In the genomic region with DNA sequence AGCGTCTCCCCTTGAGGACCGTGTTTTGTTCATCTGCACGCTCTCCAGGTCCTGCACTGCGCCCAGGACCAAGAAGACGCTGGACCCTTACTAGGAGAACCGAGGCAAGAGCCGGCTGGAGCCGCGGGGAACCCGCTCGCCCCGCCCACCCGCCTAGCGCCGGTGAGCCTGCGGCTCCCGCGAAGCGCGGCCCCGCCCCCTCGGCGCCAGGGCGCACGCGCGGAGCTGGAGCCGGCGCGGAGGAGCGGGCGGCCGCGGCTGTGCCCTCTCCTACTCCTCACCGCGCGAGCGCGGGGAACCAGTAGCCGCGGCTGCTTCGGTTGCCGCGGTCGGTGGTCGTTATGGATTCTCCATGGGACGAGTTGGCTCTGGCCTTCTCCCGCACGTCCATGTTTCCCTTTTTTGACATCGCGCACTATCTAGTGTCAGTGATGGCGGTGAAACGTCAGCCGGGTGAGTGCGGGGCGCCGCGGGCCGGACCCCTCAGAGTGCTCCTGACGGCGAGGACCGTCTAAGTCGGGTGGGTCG, we compare ENCODE assay signal across 1 cellular context.
TF ChIP-seq lines count a peak whose summit lies in the region.

A gene with protein sequence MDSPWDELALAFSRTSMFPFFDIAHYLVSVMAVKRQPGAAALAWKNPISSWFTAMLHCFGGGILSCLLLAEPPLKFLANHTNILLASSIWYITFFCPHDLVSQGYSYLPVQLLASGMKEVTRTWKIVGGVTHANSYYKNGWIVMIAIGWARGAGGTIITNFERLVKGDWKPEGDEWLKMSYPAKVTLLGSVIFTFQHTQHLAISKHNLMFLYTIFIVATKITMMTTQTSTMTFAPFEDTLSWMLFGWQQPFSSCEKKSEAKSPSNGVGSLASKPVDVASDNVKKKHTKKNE (plus strand): TSS at position 222 of the 528 bp plus-strand sequence. CDS start 120 bp downstream, at position 342.

TF ChIP-seq in HepG2, 621 proteins besides CTCF, POLR2A, EP300 and RAD21 (continued from another document and continues in another):
- TF ChIP-seq, protein P1, sequence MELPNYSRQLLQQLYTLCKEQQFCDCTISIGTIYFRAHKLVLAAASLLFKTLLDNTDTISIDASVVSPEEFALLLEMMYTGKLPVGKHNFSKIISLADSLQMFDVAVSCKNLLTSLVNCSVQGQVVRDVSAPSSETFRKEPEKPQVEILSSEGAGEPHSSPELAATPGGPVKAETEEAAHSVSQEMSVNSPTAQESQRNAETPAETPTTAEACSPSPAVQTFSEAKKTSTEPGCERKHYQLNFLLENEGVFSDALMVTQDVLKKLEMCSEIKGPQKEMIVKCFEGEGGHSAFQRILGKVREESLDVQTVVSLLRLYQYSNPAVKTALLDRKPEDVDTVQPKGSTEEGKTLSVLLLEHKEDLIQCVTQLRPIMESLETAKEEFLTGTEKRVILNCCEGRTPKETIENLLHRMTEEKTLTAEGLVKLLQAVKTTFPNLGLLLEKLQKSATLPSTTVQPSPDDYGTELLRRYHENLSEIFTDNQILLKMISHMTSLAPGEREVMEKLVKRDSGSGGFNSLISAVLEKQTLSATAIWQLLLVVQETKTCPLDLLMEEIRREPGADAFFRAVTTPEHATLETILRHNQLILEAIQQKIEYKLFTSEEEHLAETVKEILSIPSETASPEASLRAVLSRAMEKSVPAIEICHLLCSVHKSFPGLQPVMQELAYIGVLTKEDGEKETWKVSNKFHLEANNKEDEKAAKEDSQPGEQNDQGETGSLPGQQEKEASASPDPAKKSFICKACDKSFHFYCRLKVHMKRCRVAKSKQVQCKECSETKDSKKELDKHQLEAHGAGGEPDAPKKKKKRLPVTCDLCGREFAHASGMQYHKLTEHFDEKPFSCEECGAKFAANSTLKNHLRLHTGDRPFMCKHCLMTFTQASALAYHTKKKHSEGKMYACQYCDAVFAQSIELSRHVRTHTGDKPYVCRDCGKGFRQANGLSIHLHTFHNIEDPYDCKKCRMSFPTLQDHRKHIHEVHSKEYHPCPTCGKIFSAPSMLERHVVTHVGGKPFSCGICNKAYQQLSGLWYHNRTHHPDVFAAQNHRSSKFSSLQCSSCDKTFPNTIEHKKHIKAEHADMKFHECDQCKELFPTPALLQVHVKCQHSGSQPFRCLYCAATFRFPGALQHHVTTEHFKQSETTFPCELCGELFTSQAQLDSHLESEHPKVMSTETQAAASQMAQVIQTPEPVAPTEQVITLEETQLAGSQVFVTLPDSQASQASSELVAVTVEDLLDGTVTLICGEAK (IDR thresholded peaks at IDR 0.05): no peak
- TF ChIP-seq, protein P1 (CRISPR knock-in tag; IDR thresholded peaks at IDR 0.05): no peak
- TF ChIP-seq GATAD1 (CRISPR knock-in tag; IDR thresholded peaks at IDR 0.05) (no peak), ZMYM3 (CRISPR knock-in tag; IDR thresholded peaks at IDR 0.05) (no peak), PRPF4 (IDR thresholded peaks at IDR 0.05; ENCODE audit: low read depth, low read length, poor library complexity, severe bottlenecking) (no peak), HOXA3 (CRISPR knock-in tag; IDR thresholded peaks at IDR 0.05) (no peak; the same call in 1 of the 2 replicates), ZKSCAN1 (IDR thresholded peaks at IDR 0.05; ENCODE audit: low read length) (no peak), ZNF33A (CRISPR knock-in tag; IDR thresholded peaks at IDR 0.05; ENCODE audit: borderline replicate concordance) (no peak), ISX (CRISPR knock-in tag; conservative IDR thresholded peaks at IDR 0.05) (no peak), ZBTB7B (CRISPR knock-in tag; IDR thresholded peaks at IDR 0.05) (peak; percentile 68; the same call in 1 of the 2 replicates), HMG20B (CRISPR knock-in tag; conservative IDR thresholded peaks at IDR 0.05) (no peak), SIX4 (CRISPR knock-in tag; IDR thresholded peaks at IDR 0.05) (no peak), ZNF724P (CRISPR knock-in tag; IDR thresholded peaks at IDR 0.05; ENCODE audit: borderline replicate concordance) (no peak), ZNF260 (CRISPR knock-in tag; IDR thresholded peaks at IDR 0.05; ENCODE audit: borderline replicate concordance, low read depth) (no peak), MBNL3 (CRISPR knock-in tag; conservative IDR thresholded peaks at IDR 0.05) (no peak), CHD2 (IDR thresholded peaks at IDR 0.05; ENCODE audit: low read depth, low read length) (no peak), TCF7 (IDR thresholded peaks at IDR 0.05; ENCODE audit: low read depth) (no peak), ZNF563 (CRISPR knock-in tag; IDR thresholded peaks at IDR 0.05) (no peak), ZNF567 (CRISPR knock-in tag; IDR thresholded peaks at IDR 0.05; ENCODE audit: borderline replicate concordance) (no peak), ZNF251 (CRISPR knock-in tag; IDR thresholded peaks at IDR 0.05) (no peak), KLF6 (CRISPR knock-in tag; IDR thresholded peaks at IDR 0.05) (0 out of 2 replicates have a peak, but pooled peaks have one; percentile 42), MED13 (CRISPR knock-in tag; IDR thresholded peaks at IDR 0.05) (no peak), U2AF1 (optimal IDR thresholded peaks at IDR 0.05; ENCODE audit: low read depth, low read length) (no peak), ZNF160 (CRISPR knock-in tag; IDR thresholded peaks at IDR 0.05) (no peak), NR2F6 (IDR thresholded peaks at IDR 0.05) (no peak), NR2F6 (CRISPR knock-in tag; IDR thresholded peaks at IDR 0.05) (no peak), ZMYM2 (CRISPR knock-in tag; IDR thresholded peaks at IDR 0.05) (no peak), CBX5 (CRISPR knock-in tag; IDR thresholded peaks at IDR 0.05; ENCODE audit: borderline replicate concordance) (no peak), ZBTB8A (CRISPR knock-in tag; IDR thresholded peaks at IDR 0.05; ENCODE audit: borderline replicate concordance, low read depth) (no peak), NFATC3 (CRISPR knock-in tag; IDR thresholded peaks at IDR 0.05) (no peak), SKI (IDR thresholded peaks at IDR 0.05; ENCODE audit: partially characterized antibody) (no peak), SMARCE1 (IDR thresholded peaks at IDR 0.05; ENCODE audit: borderline replicate concordance) (no peak), NBN (conservative IDR thresholded peaks at IDR 0.05) (no peak), ZNF256 (CRISPR knock-in tag; conservative IDR thresholded peaks at IDR 0.05) (no peak), FOXJ3 (CRISPR knock-in tag; IDR thresholded peaks at IDR 0.05; ENCODE audit: borderline replicate concordance) (no peak), ZNF564 (CRISPR knock-in tag; IDR thresholded peaks at IDR 0.05) (0 out of 2 replicates have a peak, but pooled peaks have one; percentile 31)
- TF ChIP-seq, protein P2, sequence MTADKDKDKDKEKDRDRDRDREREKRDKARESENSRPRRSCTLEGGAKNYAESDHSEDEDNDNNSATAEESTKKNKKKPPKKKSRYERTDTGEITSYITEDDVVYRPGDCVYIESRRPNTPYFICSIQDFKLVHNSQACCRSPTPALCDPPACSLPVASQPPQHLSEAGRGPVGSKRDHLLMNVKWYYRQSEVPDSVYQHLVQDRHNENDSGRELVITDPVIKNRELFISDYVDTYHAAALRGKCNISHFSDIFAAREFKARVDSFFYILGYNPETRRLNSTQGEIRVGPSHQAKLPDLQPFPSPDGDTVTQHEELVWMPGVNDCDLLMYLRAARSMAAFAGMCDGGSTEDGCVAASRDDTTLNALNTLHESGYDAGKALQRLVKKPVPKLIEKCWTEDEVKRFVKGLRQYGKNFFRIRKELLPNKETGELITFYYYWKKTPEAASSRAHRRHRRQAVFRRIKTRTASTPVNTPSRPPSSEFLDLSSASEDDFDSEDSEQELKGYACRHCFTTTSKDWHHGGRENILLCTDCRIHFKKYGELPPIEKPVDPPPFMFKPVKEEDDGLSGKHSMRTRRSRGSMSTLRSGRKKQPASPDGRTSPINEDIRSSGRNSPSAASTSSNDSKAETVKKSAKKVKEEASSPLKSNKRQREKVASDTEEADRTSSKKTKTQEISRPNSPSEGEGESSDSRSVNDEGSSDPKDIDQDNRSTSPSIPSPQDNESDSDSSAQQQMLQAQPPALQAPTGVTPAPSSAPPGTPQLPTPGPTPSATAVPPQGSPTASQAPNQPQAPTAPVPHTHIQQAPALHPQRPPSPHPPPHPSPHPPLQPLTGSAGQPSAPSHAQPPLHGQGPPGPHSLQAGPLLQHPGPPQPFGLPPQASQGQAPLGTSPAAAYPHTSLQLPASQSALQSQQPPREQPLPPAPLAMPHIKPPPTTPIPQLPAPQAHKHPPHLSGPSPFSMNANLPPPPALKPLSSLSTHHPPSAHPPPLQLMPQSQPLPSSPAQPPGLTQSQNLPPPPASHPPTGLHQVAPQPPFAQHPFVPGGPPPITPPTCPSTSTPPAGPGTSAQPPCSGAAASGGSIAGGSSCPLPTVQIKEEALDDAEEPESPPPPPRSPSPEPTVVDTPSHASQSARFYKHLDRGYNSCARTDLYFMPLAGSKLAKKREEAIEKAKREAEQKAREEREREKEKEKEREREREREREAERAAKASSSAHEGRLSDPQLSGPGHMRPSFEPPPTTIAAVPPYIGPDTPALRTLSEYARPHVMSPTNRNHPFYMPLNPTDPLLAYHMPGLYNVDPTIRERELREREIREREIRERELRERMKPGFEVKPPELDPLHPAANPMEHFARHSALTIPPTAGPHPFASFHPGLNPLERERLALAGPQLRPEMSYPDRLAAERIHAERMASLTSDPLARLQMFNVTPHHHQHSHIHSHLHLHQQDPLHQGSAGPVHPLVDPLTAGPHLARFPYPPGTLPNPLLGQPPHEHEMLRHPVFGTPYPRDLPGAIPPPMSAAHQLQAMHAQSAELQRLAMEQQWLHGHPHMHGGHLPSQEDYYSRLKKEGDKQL (CRISPR knock-in tag; IDR thresholded peaks at IDR 0.05; ENCODE audit: low read depth): no peak
- TF ChIP-seq, protein P3, sequence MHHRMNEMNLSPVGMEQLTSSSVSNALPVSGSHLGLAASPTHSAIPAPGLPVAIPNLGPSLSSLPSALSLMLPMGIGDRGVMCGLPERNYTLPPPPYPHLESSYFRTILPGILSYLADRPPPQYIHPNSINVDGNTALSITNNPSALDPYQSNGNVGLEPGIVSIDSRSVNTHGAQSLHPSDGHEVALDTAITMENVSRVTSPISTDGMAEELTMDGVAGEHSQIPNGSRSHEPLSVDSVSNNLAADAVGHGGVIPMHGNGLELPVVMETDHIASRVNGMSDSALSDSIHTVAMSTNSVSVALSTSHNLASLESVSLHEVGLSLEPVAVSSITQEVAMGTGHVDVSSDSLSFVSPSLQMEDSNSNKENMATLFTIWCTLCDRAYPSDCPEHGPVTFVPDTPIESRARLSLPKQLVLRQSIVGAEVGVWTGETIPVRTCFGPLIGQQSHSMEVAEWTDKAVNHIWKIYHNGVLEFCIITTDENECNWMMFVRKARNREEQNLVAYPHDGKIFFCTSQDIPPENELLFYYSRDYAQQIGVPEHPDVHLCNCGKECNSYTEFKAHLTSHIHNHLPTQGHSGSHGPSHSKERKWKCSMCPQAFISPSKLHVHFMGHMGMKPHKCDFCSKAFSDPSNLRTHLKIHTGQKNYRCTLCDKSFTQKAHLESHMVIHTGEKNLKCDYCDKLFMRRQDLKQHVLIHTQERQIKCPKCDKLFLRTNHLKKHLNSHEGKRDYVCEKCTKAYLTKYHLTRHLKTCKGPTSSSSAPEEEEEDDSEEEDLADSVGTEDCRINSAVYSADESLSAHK (CRISPR knock-in tag; IDR thresholded peaks at IDR 0.05; ENCODE audit: borderline replicate concordance): no peak
- TF ChIP-seq, protein P4, sequence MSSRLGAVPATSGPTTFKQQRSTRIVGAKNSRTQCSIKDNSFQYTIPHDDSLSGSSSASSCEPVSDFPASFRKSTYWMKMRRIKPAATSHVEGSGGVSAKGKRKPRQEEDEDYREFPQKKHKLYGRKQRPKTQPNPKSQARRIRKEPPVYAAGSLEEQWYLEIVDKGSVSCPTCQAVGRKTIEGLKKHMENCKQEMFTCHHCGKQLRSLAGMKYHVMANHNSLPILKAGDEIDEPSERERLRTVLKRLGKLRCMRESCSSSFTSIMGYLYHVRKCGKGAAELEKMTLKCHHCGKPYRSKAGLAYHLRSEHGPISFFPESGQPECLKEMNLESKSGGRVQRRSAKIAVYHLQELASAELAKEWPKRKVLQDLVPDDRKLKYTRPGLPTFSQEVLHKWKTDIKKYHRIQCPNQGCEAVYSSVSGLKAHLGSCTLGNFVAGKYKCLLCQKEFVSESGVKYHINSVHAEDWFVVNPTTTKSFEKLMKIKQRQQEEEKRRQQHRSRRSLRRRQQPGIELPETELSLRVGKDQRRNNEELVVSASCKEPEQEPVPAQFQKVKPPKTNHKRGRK (CRISPR knock-in tag; IDR thresholded peaks at IDR 0.05): no peak
- TF ChIP-seq, protein P5, sequence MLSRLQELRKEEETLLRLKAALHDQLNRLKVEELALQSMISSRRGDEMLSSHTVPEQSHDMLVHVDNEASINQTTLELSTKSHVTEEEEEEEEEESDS (CRISPR knock-in tag; IDR thresholded peaks at IDR 0.05; ENCODE audit: borderline replicate concordance): no peak
- TF ChIP-seq, protein P6, sequence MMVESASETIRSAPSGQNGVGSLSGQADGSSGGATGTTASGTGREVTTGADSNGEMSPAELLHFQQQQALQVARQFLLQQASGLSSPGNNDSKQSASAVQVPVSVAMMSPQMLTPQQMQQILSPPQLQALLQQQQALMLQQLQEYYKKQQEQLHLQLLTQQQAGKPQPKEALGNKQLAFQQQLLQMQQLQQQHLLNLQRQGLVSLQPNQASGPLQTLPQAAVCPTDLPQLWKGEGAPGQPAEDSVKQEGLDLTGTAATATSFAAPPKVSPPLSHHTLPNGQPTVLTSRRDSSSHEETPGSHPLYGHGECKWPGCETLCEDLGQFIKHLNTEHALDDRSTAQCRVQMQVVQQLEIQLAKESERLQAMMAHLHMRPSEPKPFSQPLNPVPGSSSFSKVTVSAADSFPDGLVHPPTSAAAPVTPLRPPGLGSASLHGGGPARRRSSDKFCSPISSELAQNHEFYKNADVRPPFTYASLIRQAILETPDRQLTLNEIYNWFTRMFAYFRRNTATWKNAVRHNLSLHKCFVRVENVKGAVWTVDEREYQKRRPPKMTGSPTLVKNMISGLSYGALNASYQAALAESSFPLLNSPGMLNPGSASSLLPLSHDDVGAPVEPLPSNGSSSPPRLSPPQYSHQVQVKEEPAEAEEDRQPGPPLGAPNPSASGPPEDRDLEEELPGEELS (CRISPR knock-in tag; IDR thresholded peaks at IDR 0.05): no peak
